In the genomic region with DNA sequence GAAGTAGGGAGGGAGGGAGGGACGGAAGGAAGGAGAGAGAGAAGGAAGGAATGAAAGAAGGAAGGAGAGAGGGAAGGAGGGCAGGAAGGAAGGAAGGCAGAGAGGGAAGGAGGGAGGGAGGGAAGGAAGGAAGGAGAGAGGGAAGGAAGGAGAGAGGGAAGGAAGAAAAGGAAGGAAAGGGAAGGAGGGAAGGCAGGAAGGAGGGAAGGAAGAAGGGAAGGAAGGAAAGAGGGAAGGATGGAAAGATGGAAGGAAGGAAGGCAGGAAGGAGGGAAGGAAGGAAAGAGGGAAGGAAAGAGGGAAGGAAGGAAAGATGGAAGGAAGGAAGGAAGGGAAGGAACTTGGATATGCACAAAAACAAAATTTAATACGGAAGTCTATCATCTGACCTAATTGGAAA, we compare ENCODE assay signal across 6 cellular contexts.
"Had no signal": no experiment of that assay in that cellular context is flagged by ENCODE, and none has a peak within 500 bp of the region (broad histone marks: within the 10 kb centered on the region; RNA-seq: fewer than 3 reads in every experiment).

No MANE protein-coding gene starts in this region.

- FAIRE-seq: HTR-8/SVneo had no signal

- H3K27ac ChIP-seq: HL-60, KMS-11 had no signal

- H3K9ac ChIP-seq: KMS-11 had no signal

- H3K4me2 ChIP-seq: KMS-11 had no signal

- DNase-seq: IMR-90, KBM-7, KG1 had no signal
